In the genomic region with DNA sequence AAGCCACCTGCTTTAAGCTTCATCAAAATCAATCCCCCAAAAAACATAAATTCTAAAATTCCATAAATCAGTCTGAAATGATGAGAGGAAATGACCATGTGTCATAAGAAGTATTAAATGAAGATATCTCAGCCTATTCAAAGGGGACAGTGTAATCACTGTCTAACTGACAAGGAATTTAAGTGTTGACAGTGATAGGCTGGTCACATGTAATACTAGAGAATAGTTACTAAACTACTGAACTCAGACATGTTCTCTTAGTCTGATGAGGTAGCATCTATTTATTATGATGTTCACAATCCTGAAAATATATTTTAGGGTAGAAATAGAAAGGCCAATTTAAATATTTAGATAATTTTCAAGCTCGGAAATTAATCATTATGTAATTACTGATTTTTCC, we compare ENCODE assay signal across 25 cellular contexts.
"Had no signal": no experiment of that assay in that cellular context is flagged by ENCODE, and none has a peak within 500 bp of the region (broad histone marks: within the 10 kb centered on the region; RNA-seq: fewer than 3 reads in every experiment).

No MANE protein-coding gene starts in this region.

- H3K4me1 ChIP-seq: colonic mucosa, esophagus muscularis mucosa, foreskin keratinocyte, gastrocnemius medialis, gastroesophageal sphincter, heart left ventricle, heart right ventricle had no signal

- DNase-seq: colonic mucosa; cortex of kidney; dermis blood vessel endothelial cell; dorsolateral prefrontal cortex; effector CD4-positive, alpha-beta T cell; effector CD8-positive, alpha-beta T cell; effector memory CD4-positive, alpha-beta T cell; effector memory CD8-positive, alpha-beta T cell; endodermal cell; erythroblast; esophagus squamous epithelium; foreskin fibroblast; foreskin keratinocyte; foreskin melanocyte; gastrocnemius medialis; glutamatergic neuron; head of caudate nucleus; heart left ventricle; heart right ventricle had no signal

- H3K4me3 Mint-ChIP-seq: dendritic cell treated with granulocyte-macrophage colony-stimulating factor and Interleukin-4, amounts not matched to agents 40 ng/mL and 50 ng/mL, for 4 days; effector memory CD8-positive, alpha-beta T cell; endodermal cell had no signal

- H3K27me3 Mint-ChIP-seq: dendritic cell treated with granulocyte-macrophage colony-stimulating factor and Interleukin-4, amounts not matched to agents 40 ng/mL and 50 ng/mL, for 4 days; effector memory CD8-positive, alpha-beta T cell had no signal

- H3K36me3 ChIP-seq: colonic mucosa, esophagus muscularis mucosa, esophagus squamous epithelium, gastrocnemius medialis, gastroesophageal sphincter, heart left ventricle, heart right ventricle had no signal

- H3K4me1 Mint-ChIP-seq: endodermal cell had no signal

- H3K4me3 ChIP-seq: colonic mucosa, coronary artery, dorsolateral prefrontal cortex, esophagus muscularis mucosa, esophagus squamous epithelium, gastrocnemius medialis, gastroesophageal sphincter, heart left ventricle, heart right ventricle had no signal

- ATAC-seq: effector memory CD8-positive, alpha-beta T cell; esophagus mucosa; foreskin keratinocyte; gastrocnemius medialis; gastroesophageal sphincter; heart left ventricle; heart right ventricle had no signal

- H3K27ac Mint-ChIP-seq: dendritic cell treated with granulocyte-macrophage colony-stimulating factor and Interleukin-4, amounts not matched to agents 40 ng/mL and 50 ng/mL, for 4 days; effector memory CD8-positive, alpha-beta T cell; endodermal cell had no signal

- H3K27ac ChIP-seq: colonic mucosa, coronary artery, dorsolateral prefrontal cortex, epithelial cell of prostate, esophagus muscularis mucosa, esophagus squamous epithelium, foreskin keratinocyte, gastrocnemius medialis, gastroesophageal sphincter, heart left ventricle, heart right ventricle had no signal

- H3K9me3 ChIP-seq: colonic mucosa, esophagus muscularis mucosa, esophagus squamous epithelium, gastrocnemius medialis, gastroesophageal sphincter, heart left ventricle, heart right ventricle had no signal

- H3K27me3 ChIP-seq: colonic mucosa, dorsolateral prefrontal cortex, esophagus muscularis mucosa, esophagus squamous epithelium, foreskin keratinocyte, gastrocnemius medialis, gastroesophageal sphincter, heart left ventricle, heart right ventricle had no signal

- H3K9me3 Mint-ChIP-seq: dendritic cell treated with granulocyte-macrophage colony-stimulating factor and Interleukin-4, amounts not matched to agents 40 ng/mL and 50 ng/mL, for 4 days; endodermal cell had no signal
